Comparison of ENCODE assay signal across 8 cellular contexts in genomic region chr16:2223375-2224182, GRCh38.
DNase-seq lines count a peak whose midpoint lies in the region; ATAC-seq lines count a peak whose summit lies in the region.

Gene E4F1, plus strand, starts transcription at chr16:2223591. Its CDS starts 23 bp downstream, at chr16:2223614.

- ATAC-seq in GM19023 (IDR thresholded peaks at IDR 0.05; ENCODE audit: unreplicated experiment) (peak; percentile 95), HG03280 (IDR thresholded peaks at IDR 0.05; ENCODE audit: unreplicated experiment) (peak; percentile 97)
- ATAC-seq in central memory CD8-positive, alpha-beta T cell (replicated peaks; ENCODE audit: extremely low read depth, poor library complexity, severe bottlenecking): peak; percentile 96

- H3K4me1 Mint-ChIP-seq in central memory CD8-positive, alpha-beta T cell: peaks cover 8% of the 10 kb centered on the region

- H3K4me3 Mint-ChIP-seq in central memory CD8-positive, alpha-beta T cell: peak within 1 kb of the TSS; percentile 79

- peak; percentile 100 for DNase-seq in AG08396 (ENCODE audit: low spot score)
- DNase-seq in NCI-H345 treated with DMSO at 0.1 percent for 48 hours (lab: John Stamatoyannopoulos, UW; ENCODE audit: unreplicated experiment): peak; percentile 98
- peak; percentile 97 for DNase-seq in activated CD4-positive, CD25-positive, alpha-beta regulatory T cell treated with anti-CD3 and anti-CD28 coated beads, Interleukin-2, amount 50 U/mL, for 16 hours (ENCODE audit: low read depth, low spot score)
- peak; percentile 97 to 98 for DNase-seq in central memory CD8-positive, alpha-beta T cell (ENCODE audit: low spot score in 2 of 2)
- peak; percentile 100 for DNase-seq in iris pigment epithelial cell (ENCODE audit: low read depth)
- DNase-seq in stimulated activated CD4-positive, alpha-beta T cell treated with anti-CD3 and anti-CD28 coated beads, Interleukin-12 subunit alpha, Interleukin-12 subunit beta, amount 100 ng/mL, for 4 hours: peak; percentile 99

- no peaks in the 10 kb centered on the region for H3K9me3 Mint-ChIP-seq in central memory CD8-positive, alpha-beta T cell

- H3K36me3 Mint-ChIP-seq in central memory CD8-positive, alpha-beta T cell (ENCODE audit: insufficient read depth): peaks cover 3% of the 10 kb centered on the region

- no peaks in the 10 kb centered on the region for H3K27me3 Mint-ChIP-seq in central memory CD8-positive, alpha-beta T cell

- H3K27ac Mint-ChIP-seq in central memory CD8-positive, alpha-beta T cell (ENCODE audit: low read depth): peak within 1 kb of the TSS; percentile 33

Comparison
In these comparisons a context has a peak if more than half of its experiments do, and no peak if none do; other contexts are left out.
1. Peak in every context shown above with its lines: DNase-seq and ATAC-seq.